ENCODE assay signal across 8 cellular contexts in the genomic region with DNA sequence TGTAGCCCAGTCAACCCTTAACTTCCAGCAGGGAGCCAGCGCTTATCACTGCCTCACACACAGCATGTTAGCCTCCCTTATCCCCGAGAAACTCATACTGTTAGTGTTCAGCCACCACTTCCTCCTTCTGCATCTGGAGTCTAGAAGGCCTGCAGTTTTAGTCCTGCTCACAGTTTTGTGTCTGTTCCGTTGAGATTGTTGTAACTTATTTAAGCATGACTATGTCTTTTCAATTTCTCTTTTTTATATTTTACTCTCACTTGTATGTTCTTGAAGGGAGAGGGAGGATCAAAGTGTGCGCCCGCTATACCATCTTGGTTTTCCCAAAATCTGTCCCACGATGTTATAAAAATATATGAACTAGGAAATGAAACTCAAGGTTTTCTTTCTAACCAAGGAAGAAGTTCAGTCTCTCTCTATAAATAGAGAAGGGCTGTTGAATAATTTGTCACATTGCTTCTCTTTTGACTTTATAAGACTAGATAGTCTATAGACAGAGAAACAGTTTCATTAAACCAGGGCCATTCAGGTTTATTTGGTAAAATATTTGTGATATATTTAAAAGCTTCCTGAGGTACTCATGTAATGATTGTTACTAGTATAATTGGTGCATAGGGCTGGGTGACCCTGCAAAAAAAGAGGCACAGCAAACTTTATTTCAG. TPM values are rescaled to one million over a fixed set of nuclear protein-coding genes. Genes with fewer than 3 reads are reported as not detected.
A peak's percentile ranks its signal among the peaks of the same experiment; 100 is the strongest.
DNase-seq lines count a peak whose midpoint lies in the region; ATAC-seq and TF ChIP-seq lines count a peak whose summit lies in the region.
"Not testable (repeated sequence)": the region's sequence is repeated elsewhere in the genome, so short reads cannot be mapped to it uniquely, and the experiment has no call there.

No MANE protein-coding gene starts in this region.

- peak overlapping the region; percentile 81 for H3K27ac ChIP-seq in HL-60 (replicated peaks)
- not testable (repeated sequence) for H3K27ac ChIP-seq in neural progenitor cell

- not testable (repeated sequence) for H3K4me1 ChIP-seq in neural progenitor cell

- not testable (repeated sequence) for H2AFZ ChIP-seq in neural progenitor cell (replicated peaks)

- ATAC-seq in GM18870 (IDR thresholded peaks at IDR 0.05; ENCODE audit: unreplicated experiment) (peak; percentile 27), GM21723 (IDR thresholded peaks at IDR 0.05; ENCODE audit: unreplicated experiment) (peak; percentile 24)

- H4K20me1 ChIP-seq in neural progenitor cell (ENCODE audit: low read depth): not testable (repeated sequence)

- H3K4me3 Mint-ChIP-seq in CD14-positive monocyte: peak overlapping the region; percentile 59 to 75
- H3K4me3 Mint-ChIP-seq in T-helper 2 cell treated with Interferon-gamma antibody and Interleukin-4, amounts not matched to agents 5 μg/mL and 100 μg/mL, for 36 hours: peak overlapping the region; percentile 31
- H3K4me3 Mint-ChIP-seq in dendritic cell treated with granulocyte-macrophage colony-stimulating factor and Interleukin-4, amounts not matched to agents 40 ng/mL and 50 ng/mL, for 4 days: peak overlapping the region; percentile 41
- H3K4me3 Mint-ChIP-seq in neural progenitor cell: peak overlapping the region; percentile 18

- H3F3A ChIP-seq in neural progenitor cell (ENCODE audit: low read depth): not testable (repeated sequence)

- H3K4me3 ChIP-seq in HL-60 (replicated peaks; ENCODE audit: insufficient read depth, low read length); neural progenitor cell: not testable (repeated sequence)

- DNase-seq in CD14-positive monocyte (ENCODE audit: low spot score) (peak; percentile 50), HL-60 (ENCODE audit: low read depth in 1 of 2, low spot score in 1 of 2) (peak in 1 of 2 experiments; percentile 77), NOMO-1 treated with DMSO at 0.1 percent for 48 hours (lab: John Stamatoyannopoulos, UW; ENCODE audit: unreplicated experiment) (peak; percentile 80)
- DNase-seq in T-helper 2 cell treated with Interferon-gamma antibody and Interleukin-4, amounts not matched to agents 5 μg/mL and 100 μg/mL, for 36 hours (ENCODE audit: low spot score); neural progenitor cell (ENCODE audit: low spot score): not testable (repeated sequence)

- H3K79me2 ChIP-seq in neural progenitor cell (ENCODE audit: low read depth): not testable (repeated sequence)

- not testable (repeated sequence) for H3K9me3 ChIP-seq in neural progenitor cell (ENCODE audit: low read depth)

- not testable (repeated sequence) for H3K4me2 ChIP-seq in neural progenitor cell

- not testable (repeated sequence) for H3K27me3 Mint-ChIP-seq in CD14-positive monocyte (ENCODE audit: low read depth in 3 of 3); T-helper 2 cell treated with Interferon-gamma antibody and Interleukin-4, amounts not matched to agents 5 μg/mL and 100 μg/mL, for 36 hours (ENCODE audit: low read depth); dendritic cell treated with granulocyte-macrophage colony-stimulating factor and Interleukin-4, amounts not matched to agents 40 ng/mL and 50 ng/mL, for 4 days; neural progenitor cell (ENCODE audit: insufficient read depth, low read depth)

- not testable (repeated sequence) for H3K36me3 Mint-ChIP-seq in CD14-positive monocyte; T-helper 2 cell treated with Interferon-gamma antibody and Interleukin-4, amounts not matched to agents 5 μg/mL and 100 μg/mL, for 36 hours (ENCODE audit: low read depth); dendritic cell treated with granulocyte-macrophage colony-stimulating factor and Interleukin-4, amounts not matched to agents 40 ng/mL and 50 ng/mL, for 4 days (ENCODE audit: low read depth); neural progenitor cell

- peaks cover 46% of the 10 kb centered on the region for H3K4me1 Mint-ChIP-seq in CD14-positive monocyte
- H3K4me1 Mint-ChIP-seq in T-helper 2 cell treated with Interferon-gamma antibody and Interleukin-4, amounts not matched to agents 5 μg/mL and 100 μg/mL, for 36 hours (ENCODE audit: low read depth): peaks cover 24% of the 10 kb centered on the region
- peaks cover 26% of the 10 kb centered on the region for H3K4me1 Mint-ChIP-seq in dendritic cell treated with granulocyte-macrophage colony-stimulating factor and Interleukin-4, amounts not matched to agents 40 ng/mL and 50 ng/mL, for 4 days (ENCODE audit: low read depth)
- H3K4me1 Mint-ChIP-seq in neural progenitor cell: not testable (repeated sequence)

- H3K9ac ChIP-seq in neural progenitor cell: not testable (repeated sequence)

- H3K27ac Mint-ChIP-seq in CD14-positive monocyte: peak overlapping the region; percentile 84 to 92 (median 91)
- H3K27ac Mint-ChIP-seq in T-helper 2 cell treated with Interferon-gamma antibody and Interleukin-4, amounts not matched to agents 5 μg/mL and 100 μg/mL, for 36 hours: peak overlapping the region; percentile 35
- peak overlapping the region; percentile 94 for H3K27ac Mint-ChIP-seq in dendritic cell treated with granulocyte-macrophage colony-stimulating factor and Interleukin-4, amounts not matched to agents 40 ng/mL and 50 ng/mL, for 4 days
- not testable (repeated sequence) for H3K27ac Mint-ChIP-seq in neural progenitor cell

- not testable (repeated sequence) for TF ChIP-seq CTCF in CD14-positive monocyte (IDR thresholded peaks at IDR 0.05); HL-60 (IDR thresholded peaks at IDR 0.05; ENCODE audit: insufficient read depth, low read length); neural progenitor cell (IDR thresholded peaks at IDR 0.05)

- intact Hi-C loops in CD14-positive monocyte (cut with micrococcal nuclease); dendritic cell treated with granulocyte-macrophage colony-stimulating factor and Interleukin-4, amounts not matched to agents 40 ng/mL and 50 ng/mL, for 4 days (cut with micrococcal nuclease): not testable (repeated sequence)

- H3K9me3 Mint-ChIP-seq in CD14-positive monocyte; T-helper 2 cell treated with Interferon-gamma antibody and Interleukin-4, amounts not matched to agents 5 μg/mL and 100 μg/mL, for 36 hours; dendritic cell treated with granulocyte-macrophage colony-stimulating factor and Interleukin-4, amounts not matched to agents 40 ng/mL and 50 ng/mL, for 4 days; neural progenitor cell: not testable (repeated sequence)

- H3K36me3 ChIP-seq in neural progenitor cell: not testable (repeated sequence)

- H3K27me3 ChIP-seq in HL-60 (ENCODE audit: insufficient read depth, poor library complexity, severe bottlenecking): not testable (repeated sequence)
- H3K27me3 ChIP-seq in neural progenitor cell: peaks cover 11% of the 10 kb centered on the region

RNA-seq across cellular contexts. Expression of gene LRRC37A3, which starts 3.9 kb away (rescaled TPM):
- polyA plus RNA-seq in CD14-positive monocyte: under 1 TPM; 0.31 to 0.56 TPM
- 5.4 and 5.6 TPM in 2 replicates for total RNA-seq in neural progenitor cell (ENCODE audit: low replicate concordance)
